ENCODE assay signal across 17 cellular contexts in the genomic region with DNA sequence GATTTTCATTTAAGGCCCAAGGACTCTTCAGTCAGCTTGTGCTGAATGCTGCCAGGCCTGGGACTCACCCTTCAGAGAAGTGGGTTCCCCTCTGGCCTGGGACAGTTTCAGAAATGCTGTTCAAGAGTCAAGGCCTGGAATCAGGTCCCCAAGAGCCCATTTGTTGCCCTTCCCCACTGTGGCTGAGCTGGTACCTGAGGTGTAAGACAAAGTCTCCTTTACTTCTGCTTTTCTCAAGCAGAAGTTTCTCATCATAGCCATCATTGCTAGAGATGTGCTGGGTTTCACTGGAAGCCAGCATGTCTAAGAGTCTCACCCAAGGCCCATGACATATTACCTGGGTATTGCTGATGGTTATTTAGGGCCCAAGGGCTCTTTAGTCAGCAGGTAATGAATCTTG. TPM values are rescaled to one million over a fixed set of nuclear protein-coding genes. Genes with fewer than 3 reads are reported as not detected.
A peak's percentile ranks its signal among the peaks of the same experiment; 100 is the strongest.
DNase-seq lines count a peak whose midpoint lies in the region; ATAC-seq and TF ChIP-seq lines count a peak whose summit lies in the region.
"Had no signal": no experiment of that assay in that cellular context is flagged by ENCODE, and none has a peak within 500 bp of the region (broad histone marks: within the 10 kb centered on the region; RNA-seq: fewer than 3 reads in every experiment).

No MANE protein-coding gene starts in this region.

- intact Hi-C loops in Caco-2 (cut with micrococcal nuclease; ENCODE audit: unreplicated experiment), result no loop called here

- H3K9me3 ChIP-seq in T-helper 17 cell (ENCODE audit: control insufficient read depth, low read length, poor library complexity, severe bottlenecking) (no peaks in the 10 kb centered on the region), Caco-2 (no peaks in the 10 kb centered on the region)
- H3K9me3 ChIP-seq: lower lobe of right lung, tibial artery had no signal

- H3K4me3 ChIP-seq in Caco-2 (ENCODE audit: low read depth, low read length), result no peak overlapping the region
- H3K4me3 ChIP-seq: lower lobe of right lung, tibial artery had no signal

- no TSS peak for BruUV-seq in Caco-2 (replicated peaks; lab: Mats Ljungman, UMichigan)

- DNase-seq in T-helper 17 cell (no peak), Caco-2 (no peak)
- DNase-seq: activated naive CD4-positive, alpha-beta T cell treated with anti-CD3 and anti-CD28 coated beads, Interleukin-2, amount 50 U/mL, for 16 hours; DMS 273 treated with DMSO at 0.1 percent for 48 hours; effector CD4-positive, alpha-beta T cell; lower lobe of right lung; natural killer cell; NCI-H1048; NCI-H345; PC-3; tibial artery had no signal

- H3K4me1 Mint-ChIP-seq in T-helper 17 cell (peaks cover 6% of the 10 kb centered on the region), Caco-2 (ENCODE audit: low read depth, unreplicated experiment) (no peaks in the 10 kb centered on the region)

- no peaks in the 10 kb centered on the region for H3K36me3 ChIP-seq in Caco-2 (ENCODE audit: control insufficient read depth, insufficient read depth, low read length)
- H3K36me3 ChIP-seq: lower lobe of right lung had no signal

- H3K4me3 Mint-ChIP-seq in T-helper 17 cell (no peak overlapping the region), Caco-2 (ENCODE audit: unreplicated experiment) (no peak overlapping the region)
- H3K4me3 Mint-ChIP-seq: natural killer cell had no signal

- no peaks in the 10 kb centered on the region for H3K27me3 ChIP-seq in Caco-2 (replicated peaks; ENCODE audit: control insufficient read depth, insufficient read depth, low read length)
- H3K27me3 ChIP-seq: tibial artery had no signal

- H3K27me3 Mint-ChIP-seq in T-helper 17 cell, result no peaks in the 10 kb centered on the region
- H3K27me3 Mint-ChIP-seq in Caco-2 (ENCODE audit: insufficient read depth, unreplicated experiment), result no peaks in the 10 kb centered on the region

- POLR2A ChIA-PET in Caco-2 (lab: Charles Lee), result no interaction called here

- no peaks in the 10 kb centered on the region for H3K4me1 ChIP-seq in Caco-2
- H3K4me1 ChIP-seq: lower lobe of right lung, tibial artery had no signal

- no peaks in the 10 kb centered on the region for H3K9me3 Mint-ChIP-seq in Caco-2 (ENCODE audit: unreplicated experiment)
- H3K9me3 Mint-ChIP-seq: natural killer cell had no signal

- CTCF ChIA-PET in Caco-2 (lab: Charles Lee), result no interaction called here

- ATAC-seq in GM18519 (IDR thresholded peaks at IDR 0.05; ENCODE audit: low FRiP score, unreplicated experiment), result peak; percentile 51
- ATAC-seq in GM21367 (IDR thresholded peaks at IDR 0.05; ENCODE audit: unreplicated experiment), result peak; percentile 63
- ATAC-seq in HG02870 (IDR thresholded peaks at IDR 0.05; ENCODE audit: unreplicated experiment), result peak; percentile 65
- ATAC-seq in T-helper 17 cell, result no peak
- ATAC-seq in HG03457 (IDR thresholded peaks at IDR 0.05; ENCODE audit: unreplicated experiment), result no peak
- no peak for ATAC-seq in HG02973 (IDR thresholded peaks at IDR 0.05; ENCODE audit: unreplicated experiment)
- no peak for ATAC-seq in HG03175 (IDR thresholded peaks at IDR 0.05; ENCODE audit: unreplicated experiment)
- ATAC-seq: lower lobe of right lung, natural killer cell, PC-3 had no signal

- peaks cover 2% of the 10 kb centered on the region for H3K36me3 Mint-ChIP-seq in T-helper 17 cell (ENCODE audit: low read depth)
- H3K36me3 Mint-ChIP-seq in Caco-2 (ENCODE audit: insufficient read depth, unreplicated experiment), result peaks cover 15% of the 10 kb centered on the region
- H3K36me3 Mint-ChIP-seq: natural killer cell had no signal

- H3K27ac Mint-ChIP-seq in T-helper 17 cell, result peak overlapping the region; percentile 14
- H3K27ac Mint-ChIP-seq in Caco-2 (ENCODE audit: unreplicated experiment), result no peak overlapping the region
- H3K27ac Mint-ChIP-seq: natural killer cell had no signal

- TF ChIP-seq CTCF in Caco-2 (IDR thresholded peaks at IDR 0.05; ENCODE audit: insufficient read depth in 1 of 2, low read depth in 1 of 2, low read length in 1 of 2, severe bottlenecking in 1 of 2, unreplicated experiment in 1 of 2), result no peak

RNA-seq across cellular contexts. Expression of a gene that starts 8.9 kb away (rescaled TPM):
- 1 to 10 TPM; 7.9 to 8.9 TPM for total RNA-seq in T-helper 17 cell
- total RNA-seq in Caco-2 (2022), result 13.1 and 16.1 TPM in 2 replicates

RNA-seq across cellular contexts. Expression of a gene that starts 10.4 kb away (rescaled TPM):
- total RNA-seq in T-helper 17 cell, result 10 to 100 TPM; 30.1 to 31.4 TPM
- 94.2 and 94.8 TPM in 2 replicates for total RNA-seq in Caco-2 (2022)

Comparison
In these comparisons a context has a peak if more than half of its experiments do, and no peak if none do; other contexts are left out.
1. ATAC-seq: peak in GM18519 (single experiment), GM21367 (single experiment) and HG02870 (single experiment); none in T-helper 17 cell (single experiment), HG03457 (single experiment), HG02973 (single experiment) and HG03175 (single experiment).